In the genomic region with DNA sequence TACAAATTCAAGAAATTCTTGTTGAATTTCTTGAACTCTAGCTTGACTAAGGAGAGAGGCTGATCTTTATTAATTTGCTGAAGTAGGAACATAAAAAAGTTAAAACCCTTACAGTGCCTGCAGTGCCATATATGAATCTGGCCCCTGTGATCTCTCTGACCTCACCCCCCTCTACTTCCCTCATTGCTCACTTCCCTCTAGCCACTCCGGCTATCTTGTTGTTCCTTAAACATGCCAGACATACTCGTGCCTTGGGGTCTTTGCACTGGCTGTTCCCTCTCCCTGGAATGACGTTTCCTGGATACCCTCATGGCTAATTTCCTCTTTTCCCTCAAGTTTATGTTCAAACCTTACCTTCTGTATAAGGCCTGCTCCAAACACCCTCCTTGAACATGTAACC, we compare ENCODE assay signal across 14 cellular contexts.
"Had no signal": no experiment of that assay in that cellular context is flagged by ENCODE, and none has a peak within 500 bp of the region (broad histone marks: within the 10 kb centered on the region; RNA-seq: fewer than 3 reads in every experiment).

No MANE protein-coding gene starts in this region.

- DNase-seq: activated CD4-positive, alpha-beta T cell treated with anti-CD3 and anti-CD28 coated beads, Interleukin-2, amount 10 ng/mL, durations not matched to agents 7 days and 5 days; activated CD4-positive, CD25-positive, alpha-beta regulatory T cell; activated effector memory CD4-positive, alpha-beta T cell treated with anti-CD3 and anti-CD28 coated beads, Interleukin-2, amount 50 U/mL, for 16 hours; activated T-cell treated with anti-CD3 and anti-CD28 coated beads, Interleukin-2, amount 50 U/mL, for 1 hour; amygdala; dorsolateral prefrontal cortex; stimulated activated naive CD4-positive, alpha-beta T cell treated with Interleukin-2 at 50 U/mL for 16 hours; T1000 had no signal

- H3K4me1 Mint-ChIP-seq: activated CD4-positive, alpha-beta T cell treated with anti-CD3 and anti-CD28 coated beads, Interleukin-2, amount 10 ng/mL, durations not matched to agents 7 days and 5 days had no signal

- H3K36me3 ChIP-seq: breast epithelium, suprapubic skin had no signal

- H3K27me3 ChIP-seq: breast epithelium, dorsolateral prefrontal cortex, suprapubic skin had no signal

- H3K4me1 ChIP-seq: breast epithelium had no signal

- H3K9me3 Mint-ChIP-seq: activated CD4-positive, alpha-beta T cell treated with anti-CD3 and anti-CD28 coated beads, Interleukin-2, amount 10 ng/mL, durations not matched to agents 7 days and 5 days; nephron had no signal

- ATAC-seq: esophagus mucosa, sciatic nerve had no signal

- H3K9me3 ChIP-seq: breast epithelium, suprapubic skin had no signal

- H3K4me3 Mint-ChIP-seq: activated CD4-positive, alpha-beta T cell treated with anti-CD3 and anti-CD28 coated beads, Interleukin-2, amount 10 ng/mL, durations not matched to agents 7 days and 5 days; activated naive CD8-positive, alpha-beta T cell; nephron had no signal

- H3K36me3 Mint-ChIP-seq: activated naive CD8-positive, alpha-beta T cell had no signal

- H3K27ac Mint-ChIP-seq: activated CD4-positive, alpha-beta T cell treated with anti-CD3 and anti-CD28 coated beads, Interleukin-2, amount 10 ng/mL, durations not matched to agents 7 days and 5 days; activated naive CD8-positive, alpha-beta T cell had no signal

- H3K4me3 ChIP-seq: breast epithelium, dorsolateral prefrontal cortex, suprapubic skin had no signal

- H3K27ac ChIP-seq: breast epithelium, dorsolateral prefrontal cortex, suprapubic skin had no signal
